ENCODE assay signal across 20 cellular contexts in genomic region chr1:202362212-202362611, GRCh38. TPM values are rescaled to one million over a fixed set of nuclear protein-coding genes. Genes with fewer than 3 reads are reported as not detected.
DNase-seq lines count a peak whose midpoint lies in the region; ATAC-seq and TF ChIP-seq lines count a peak whose summit lies in the region.
"Had no signal": no experiment of that assay in that cellular context is flagged by ENCODE, and none has a peak within 500 bp of the region (broad histone marks: within the 10 kb centered on the region; RNA-seq: fewer than 3 reads in every experiment).

No MANE protein-coding gene starts in this region.

- no peak for TF ChIP-seq CTCF in endodermal cell (conservative IDR thresholded peaks at IDR 0.05)

- no peak for ATAC-seq in HG03039 (IDR thresholded peaks at IDR 0.05; ENCODE audit: unreplicated experiment)
- ATAC-seq: HCT116 had no signal

- H3K27ac ChIP-seq in endodermal cell (ENCODE audit: low read depth, low read length): no peak overlapping the region
- H3K27ac ChIP-seq: Peyer's patch, SK-N-MC had no signal

- 63 to 87% methylated on average over 2 of the region's 2 CpGs for WGBS in endodermal cell (ENCODE audit: insufficient coverage in 1 of 2, insufficient read length in 1 of 2), 2 experiments

- H3K36me3 ChIP-seq in H7 (replicated peaks; ENCODE audit: control insufficient read depth, insufficient read depth, low read length) (no peaks in the 10 kb centered on the region), endodermal cell (ENCODE audit: control insufficient read depth, insufficient read depth, low read length) (no peaks in the 10 kb centered on the region)
- H3K36me3 ChIP-seq: Peyer's patch had no signal

- peaks cover 1% of the 10 kb centered on the region for H3K36me3 Mint-ChIP-seq in endodermal cell (ENCODE audit: low read depth)
- H3K36me3 Mint-ChIP-seq: CD8-positive, alpha-beta memory T cell had no signal

- no peak overlapping the region for H3K4me3 ChIP-seq in H7 (ENCODE audit: insufficient read depth, low read depth, low read length)
- no peak overlapping the region for H3K4me3 ChIP-seq in endodermal cell (ENCODE audit: low read length)
- H3K4me3 ChIP-seq: Peyer's patch, SK-N-MC had no signal

- peak overlapping the region; percentile 3 for H3K27ac Mint-ChIP-seq in endodermal cell
- H3K27ac Mint-ChIP-seq: T-helper 2 cell treated with Interferon-gamma antibody and Interleukin-4, amounts not matched to agents 5 μg/mL and 100 μg/mL, for 36 hours had no signal

- DNase-seq in G401 (ENCODE audit: low spot score): peak; percentile 27
- DNase-seq in H7: peak; percentile 32
- peak; percentile 45 to 47 for DNase-seq in NCI-H187 (lab: John Stamatoyannopoulos, UW)
- no peak for DNase-seq in endodermal cell
- no peak for DNase-seq in effector CD4-positive, alpha-beta T cell
- DNase-seq in activated CD8-positive, alpha-beta memory T cell treated with anti-CD3 and anti-CD28 coated beads for 24 hours: no peak
- DNase-seq in T1000 (lab: John Stamatoyannopoulos, UW): no peak
- DNase-seq: ACHN; CD8-positive, alpha-beta memory T cell; DMS79; IMR-90; NCI-H1436 treated with DMSO at 0.1 percent for 48 hours; NCI-H446; NCI-H526 treated with DMSO at 0.1 percent for 48 hours; NK-92 treated with Interleukin-12 subunit alpha and Interleukin-12 subunit beta, amount 100 ng/mL, for 24 hours; Peyer's patch had no signal

- no peak overlapping the region for H3K4me3 Mint-ChIP-seq in endodermal cell
- H3K4me3 Mint-ChIP-seq: CD8-positive, alpha-beta memory T cell; T-helper 2 cell treated with Interferon-gamma antibody and Interleukin-4, amounts not matched to agents 5 μg/mL and 100 μg/mL, for 36 hours had no signal

- no peaks in the 10 kb centered on the region for H3K27me3 Mint-ChIP-seq in endodermal cell (ENCODE audit: insufficient read depth)
- H3K27me3 Mint-ChIP-seq: CD8-positive, alpha-beta memory T cell had no signal

- H3K9me3 Mint-ChIP-seq in endodermal cell: no peaks in the 10 kb centered on the region
- H3K9me3 Mint-ChIP-seq: CD8-positive, alpha-beta memory T cell; T-helper 2 cell treated with Interferon-gamma antibody and Interleukin-4, amounts not matched to agents 5 μg/mL and 100 μg/mL, for 36 hours had no signal

- H3K4me1 Mint-ChIP-seq in endodermal cell: peaks cover 8% of the 10 kb centered on the region

- in situ Hi-C loops in G401 (cut with HindIII; ENCODE audit: low sequenced_read_pairs): no loop called here

- no peak overlapping the region for H3K9ac ChIP-seq in endodermal cell (ENCODE audit: extremely low read depth, low read length, poor library complexity, severe bottlenecking)

- H3K9me3 ChIP-seq in endodermal cell (ENCODE audit: control insufficient read depth, low read length): no peaks in the 10 kb centered on the region
- H3K9me3 ChIP-seq: Peyer's patch had no signal

- H3K27me3 ChIP-seq in H7 (ENCODE audit: control insufficient read depth, insufficient read depth, low read length) (no peaks in the 10 kb centered on the region), endodermal cell (ENCODE audit: control insufficient read depth, insufficient read depth, low read length, poor library complexity, severe bottlenecking) (no peaks in the 10 kb centered on the region)
- H3K27me3 ChIP-seq: Peyer's patch had no signal

- H3K4me1 ChIP-seq in endodermal cell (ENCODE audit: control insufficient read depth, insufficient read depth, low read length): no peaks in the 10 kb centered on the region
- H3K4me1 ChIP-seq: Peyer's patch had no signal

RNA-seq across cellular contexts. Expression of gene PPP1R12B, which starts 13.7 kb away (rescaled TPM):
- total RNA-seq in G401 (2014; rRNA removed; shearing (Covaris generic)): 7.4 and 10.8 TPM in 2 replicates
- 4.5 and 14.5 TPM in 2 replicates for total RNA-seq in H7 (2014; rRNA removed; shearing (Covaris generic))
- total RNA-seq in endodermal cell: 10 to 100 TPM; 19.2 to 20.3 TPM
- 7.9 TPM for polyA plus RNA-seq in endodermal cell (2013, experiment 1 of 2)
- polyA plus RNA-seq in endodermal cell (2013, experiment 2 of 2): 10.5 TPM

RNA-seq across cellular contexts. Expression of gene UBE2T, which starts 20.5 kb away (rescaled TPM):
- total RNA-seq in G401 (2014; rRNA removed; shearing (Covaris generic)): 70.9 and 95.3 TPM in 2 replicates
- total RNA-seq in H7 (2014; rRNA removed; shearing (Covaris generic)): 159 and 161 TPM in 2 replicates
- 10 to 100 TPM; 41.2 to 64.3 TPM for total RNA-seq in endodermal cell
- 125 TPM for polyA plus RNA-seq in endodermal cell (2013, experiment 1 of 2)
- polyA plus RNA-seq in endodermal cell (2013, experiment 2 of 2): 145 TPM

Comparison
In these comparisons a context has a peak if more than half of its experiments do, and no peak if none do; other contexts are left out.
1. DNase-seq: peak in G401 (single experiment), H7 (single experiment) and NCI-H187 (2 of 2); none in endodermal cell (single experiment), effector CD4-positive, alpha-beta T cell (single experiment), activated CD8-positive, alpha-beta memory T cell treated with anti-CD3 and anti-CD28 coated beads for 24 hours (single experiment) and T1000 (single experiment).